In genomic region chr1:22143065-22143514, GRCh38 we compare ENCODE assay signal across 9 cellular contexts. TPM values are rescaled to one million over a fixed set of nuclear protein-coding genes. Genes with fewer than 3 reads are reported as not detected.
A peak's percentile ranks its signal among the peaks of the same experiment; 100 is the strongest.
DNase-seq lines count a peak whose midpoint lies in the region; FAIRE-seq and TF ChIP-seq lines count a peak whose summit lies in the region.
"Had no signal": no experiment of that assay in that cellular context is flagged by ENCODE, and none has a peak within 500 bp of the region (broad histone marks: within the 10 kb centered on the region; RNA-seq: fewer than 3 reads in every experiment).

TSS of gene WNT4 (minus strand) at chr1:22143097. CDS start at chr1:22142922, 175 bp downstream.

- peak within 1 kb of the TSS; percentile 85 to 89 (median 87) for H3K4me3 Mint-ChIP-seq in brain
- peak within 1 kb of the TSS; percentile 47 for H3K4me3 Mint-ChIP-seq in stimulated activated naive CD8-positive, alpha-beta T cell treated with anti-CD3 and anti-CD28 coated beads, Interleukin-15, Interleukin-2, amounts not matched to agents 100 ng/mL and 50 ng/mL, for 24 hours

- peaks cover 56% of the 10 kb centered on the region for H3K27me3 Mint-ChIP-seq in brain
- H3K27me3 Mint-ChIP-seq in stimulated activated naive CD8-positive, alpha-beta T cell treated with anti-CD3 and anti-CD28 coated beads, Interleukin-15, Interleukin-2, amounts not matched to agents 100 ng/mL and 50 ng/mL, for 24 hours, result peaks cover 58% of the 10 kb centered on the region

- H3K79me2 ChIP-seq in OCI-LY7 (ENCODE audit: insufficient read depth, low read depth, low read length), result no peaks in the 10 kb centered on the region

- H3K36me3 ChIP-seq in OCI-LY7 (ENCODE audit: insufficient read depth, low read length), result no peaks in the 10 kb centered on the region
- no peaks in the 10 kb centered on the region for H3K36me3 ChIP-seq in kidney (ENCODE audit: control insufficient read depth in 1 of 2, insufficient read depth in 2 of 2, low read length in 2 of 2)

- no peak within 1 kb of the TSS for H2AFZ ChIP-seq in OCI-LY7 (ENCODE audit: low read length)

- H3K9me2 ChIP-seq in OCI-LY7 (ENCODE audit: insufficient read depth, low read length), result no peaks in the 10 kb centered on the region

- H3K27ac Mint-ChIP-seq in brain, result peak within 1 kb of the TSS in 4 of 5 experiments; percentile 29 to 93 (median 84)
- no peak within 1 kb of the TSS for H3K27ac Mint-ChIP-seq in stimulated activated naive CD8-positive, alpha-beta T cell treated with anti-CD3 and anti-CD28 coated beads, Interleukin-15, Interleukin-2, amounts not matched to agents 100 ng/mL and 50 ng/mL, for 24 hours

- no TSS peak for BruUV-seq in OCI-LY7 (replicated peaks; lab: Mats Ljungman, UMichigan)

- TF ChIP-seq CTCF in OCI-LY7 (conservative IDR thresholded peaks at IDR 0.05; ENCODE audit: low read length), result no peak
- TF ChIP-seq CTCF in brain (conservative IDR thresholded peaks at IDR 0.05), result no peak
- no peak for TF ChIP-seq CTCF in kidney (IDR thresholded peaks at IDR 0.05; ENCODE audit: borderline replicate concordance, extremely low read depth, insufficient read depth)

- FAIRE-seq in kidney (lab: Jason Lieb, UNC), result no peak
- FAIRE-seq: colon had no signal

- no peaks in the 10 kb centered on the region for H3K36me3 Mint-ChIP-seq in brain
- H3K36me3 Mint-ChIP-seq in stimulated activated naive CD8-positive, alpha-beta T cell treated with anti-CD3 and anti-CD28 coated beads, Interleukin-15, Interleukin-2, amounts not matched to agents 100 ng/mL and 50 ng/mL, for 24 hours (ENCODE audit: low read depth), result no peaks in the 10 kb centered on the region

- H3K9ac ChIP-seq in kidney (ENCODE audit: low read length in 2 of 2), result no peak within 1 kb of the TSS

- no peak within 1 kb of the TSS for H3K4me2 ChIP-seq in OCI-LY7 (ENCODE audit: low read length)

- H4K20me1 ChIP-seq in OCI-LY7 (ENCODE audit: insufficient read depth, low read length), result no peaks in the 10 kb centered on the region

- H3K4me3 ChIP-seq in OCI-LY7 (ENCODE audit: low read depth, low read length, poor library complexity, severe bottlenecking), result no peak within 1 kb of the TSS
- peak within 1 kb of the TSS in 1 of 2 donors; percentile 35 for H3K4me3 ChIP-seq in kidney (ENCODE audit: low read length in 2 of 2)

- peaks cover 0 to 3% (median 0%) of the 10 kb centered on the region in 5 experiments for H3K9me3 Mint-ChIP-seq in brain
- no peaks in the 10 kb centered on the region for H3K9me3 Mint-ChIP-seq in stimulated activated naive CD8-positive, alpha-beta T cell treated with anti-CD3 and anti-CD28 coated beads, Interleukin-15, Interleukin-2, amounts not matched to agents 100 ng/mL and 50 ng/mL, for 24 hours

- H3K27ac ChIP-seq in OCI-LY7 (ENCODE audit: low read depth, low read length, poor library complexity, severe bottlenecking) (no peak within 1 kb of the TSS), kidney (ENCODE audit: low read depth in 2 of 2, low read length in 2 of 2) (no peak within 1 kb of the TSS)

- CTCF ChIA-PET in OCI-LY7 (lab: Charles Lee; ENCODE audit: unreplicated experiment), result no interaction called here

- H3K4me1 ChIP-seq in OCI-LY7 (ENCODE audit: insufficient read depth, low read length, poor library complexity, severe bottlenecking), result peaks cover under 1% of the 10 kb centered on the region
- H3K4me1 ChIP-seq in kidney (ENCODE audit: control insufficient read depth in 1 of 2, insufficient read depth in 1 of 2, low read depth in 1 of 2, low read length in 2 of 2), result peaks cover 0 to 6% of the 10 kb centered on the region in 2 donors

- intact Hi-C loops in OCI-LY7 (cut with micrococcal nuclease; ENCODE audit: unreplicated experiment) (no loop called here), kidney (cut with DNase I) (no loop called here)

- peaks cover 38% of the 10 kb centered on the region for H3K4me1 Mint-ChIP-seq in brain
- H3K4me1 Mint-ChIP-seq in stimulated activated naive CD8-positive, alpha-beta T cell treated with anti-CD3 and anti-CD28 coated beads, Interleukin-15, Interleukin-2, amounts not matched to agents 100 ng/mL and 50 ng/mL, for 24 hours (ENCODE audit: low read depth), result peaks cover 4% of the 10 kb centered on the region

- H3K9me3 ChIP-seq in OCI-LY7 (ENCODE audit: low read length) (no peaks in the 10 kb centered on the region), kidney (ENCODE audit: control insufficient read depth in 1 of 2, low read length in 2 of 2) (no peaks in the 10 kb centered on the region)

- peak; percentile 22 for DNase-seq in stimulated activated CD4-positive, alpha-beta T cell treated with anti-CD3 and anti-CD28 coated beads, Interleukin-4, amount 100 ng/mL, for 1 hour
- DNase-seq in stimulated activated CD4-positive, alpha-beta T cell treated with anti-CD3 and anti-CD28 coated beads, Interleukin-2, amount 100 ng/mL, for 48 hours, result no peak
- DNase-seq in OCI-LY7 (ENCODE audit: low spot score) (peak; percentile 6), kidney (peak; percentile 81), NCI-H2029 (lab: John Stamatoyannopoulos, UW) (no peak), foreskin melanocyte (no peak)

- POLR2A ChIA-PET in OCI-LY7 (lab: Charles Lee), result no interaction called here

RNA-seq across cellular contexts. Expression of gene WNT4, which starts in this region (rescaled TPM):
- not detected in 2 replicates for total RNA-seq in OCI-LY7 (2014; rRNA removed; shearing (Covaris generic))
- not detected in 2 replicates for total RNA-seq in OCI-LY7 (2022)
- polyA plus RNA-seq in brain (ENCODE audit: insufficient read depth, low read depth, low replicate concordance), result 5.0 TPM
- total RNA-seq in kidney, result 0.69 TPM
- 0.45 TPM for polyA plus RNA-seq in kidney (ENCODE audit: insufficient read depth, low read depth, low replicate concordance)

Comparison
In these comparisons a context has a peak if more than half of its experiments do, and no peak if none do; other contexts are left out.
1. Peak in DNase-seq in OCI-LY7; RNA of the gene not detected or under 1 TPM.
2. Peak in DNase-seq in kidney; RNA of the gene not detected or under 1 TPM.